Comparison of ENCODE assay signal across 10 cellular contexts in the genomic region with DNA sequence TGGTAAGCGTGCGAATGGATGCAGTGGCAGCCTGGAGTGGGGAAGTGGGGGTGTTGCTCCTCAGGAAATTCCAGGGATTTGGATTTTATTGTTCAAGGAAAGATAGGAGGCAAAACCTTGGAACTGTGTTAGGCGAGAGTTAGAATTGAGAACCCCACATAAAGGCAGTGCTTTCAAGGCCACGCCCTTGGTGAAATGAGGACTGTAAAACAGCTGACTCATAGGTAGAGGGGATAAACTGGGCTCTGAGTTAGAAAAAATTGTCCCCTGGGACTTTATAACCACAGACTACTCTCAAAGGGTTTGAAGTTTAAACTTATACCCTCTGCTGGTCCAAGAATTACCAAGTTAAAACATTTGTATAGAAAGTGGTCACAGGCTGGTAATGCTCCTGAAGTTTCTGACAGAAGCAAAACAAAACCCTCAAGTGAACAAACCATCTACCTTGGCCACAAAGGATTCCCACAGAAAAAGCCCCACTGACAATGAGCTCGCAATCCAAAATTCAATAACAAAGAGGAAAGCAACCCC.
A peak's percentile ranks its signal among the peaks of the same experiment; 100 is the strongest.
DNase-seq lines count a peak whose midpoint lies in the region; ATAC-seq and TF ChIP-seq lines count a peak whose summit lies in the region.
"Had no signal": no experiment of that assay in that cellular context is flagged by ENCODE, and none has a peak within 500 bp of the region (broad histone marks: within the 10 kb centered on the region; RNA-seq: fewer than 3 reads in every experiment).

No MANE protein-coding gene starts in this region.

- peak; percentile 81 for ATAC-seq in GM19463 (IDR thresholded peaks at IDR 0.05; ENCODE audit: unreplicated experiment)
- peak; percentile 89 for ATAC-seq in HG03064 (IDR thresholded peaks at IDR 0.05; ENCODE audit: low read depth, unreplicated experiment)

- H3K27ac ChIP-seq in colonic mucosa: no peak overlapping the region
- no peak overlapping the region for H3K27ac ChIP-seq in substantia nigra (ENCODE audit: low read depth, low read length, poor library complexity, severe bottlenecking)
- H3K27ac ChIP-seq in caudate nucleus (ENCODE audit: low read depth, low read length): no peak overlapping the region

- H3K4me3 ChIP-seq in colonic mucosa: no peak overlapping the region

- no peaks in the 10 kb centered on the region for H3K4me1 ChIP-seq in colonic mucosa

- no peak for TF ChIP-seq CTCF in colonic mucosa (IDR thresholded peaks at IDR 0.05)

- no peak overlapping the region for H3K9ac ChIP-seq in colonic mucosa (ENCODE audit: low read depth in 2 of 2, low read length in 2 of 2)

- H3K9me3 ChIP-seq in colonic mucosa: no peaks in the 10 kb centered on the region

- no peaks in the 10 kb centered on the region for H3K36me3 ChIP-seq in colonic mucosa

- no peaks in the 10 kb centered on the region for H3K27me3 ChIP-seq in colonic mucosa

- DNase-seq in Daoy (ENCODE audit: low read depth): peak; percentile 43
- peak; percentile 38 for DNase-seq in colonic mucosa
- DNase-seq in substantia nigra (lab: John Stamatoyannopoulos, UW): no peak
- DNase-seq in caudate nucleus (lab: John Stamatoyannopoulos, UW): no peak
- no peak for DNase-seq in CD1c-positive myeloid dendritic cell (ENCODE audit: extremely low spot score)
- no peak for DNase-seq in NCI-H345 treated with DMSO at 0.1 percent for 48 hours (lab: John Stamatoyannopoulos, UW; ENCODE audit: unreplicated experiment)
- DNase-seq: mesendoderm, OCI-M1 had no signal

- intact Hi-C loops in colonic mucosa (cut with DNase I): no loop called here

Comparison
In these comparisons a context has a peak if more than half of its experiments do, and no peak if none do; other contexts are left out.
1. DNase-seq: peak in Daoy (single experiment) and colonic mucosa (single experiment); none in substantia nigra (0 of 49), caudate nucleus (0 of 61), CD1c-positive myeloid dendritic cell (single experiment) and NCI-H345 treated with DMSO at 0.1 percent for 48 hours (single experiment).